In the genomic region with DNA sequence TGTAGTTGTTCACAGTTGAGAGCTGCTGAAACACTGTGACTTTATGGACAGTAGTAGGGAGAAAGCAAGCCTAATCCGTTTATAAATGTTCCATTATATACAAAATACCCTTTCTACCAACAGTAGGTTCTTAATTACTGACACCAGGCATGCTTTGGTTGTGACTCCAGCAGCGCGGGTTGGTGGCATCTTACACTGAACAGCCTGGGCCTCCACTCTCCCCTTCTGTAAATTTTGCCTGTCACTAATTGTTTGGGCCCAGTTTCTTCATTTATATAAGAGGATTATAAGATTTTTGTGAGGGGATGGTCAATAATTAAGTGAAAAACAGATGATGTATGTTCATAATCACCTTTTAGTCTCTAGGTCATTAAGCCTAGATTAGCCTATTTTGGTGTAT, we compare ENCODE assay signal across 14 cellular contexts. TPM values are rescaled to one million over a fixed set of nuclear protein-coding genes. Genes with fewer than 3 reads are reported as not detected.
DNase-seq lines count a peak whose midpoint lies in the region; ATAC-seq and TF ChIP-seq lines count a peak whose summit lies in the region.
"Had no signal": no experiment of that assay in that cellular context is flagged by ENCODE, and none has a peak within 500 bp of the region (broad histone marks: within the 10 kb centered on the region; RNA-seq: fewer than 3 reads in every experiment).

No MANE protein-coding gene starts in this region.

- TF ChIP-seq CTCF in right atrium auricular region (IDR thresholded peaks at IDR 0.05) (no peak), prostate gland (IDR thresholded peaks at IDR 0.05) (no peak)

- H3K27me3 ChIP-seq in right atrium auricular region (no peaks in the 10 kb centered on the region), right cardiac atrium (ENCODE audit: control insufficient read depth, insufficient read depth) (no peaks in the 10 kb centered on the region), trophoblast cell (ENCODE audit: insufficient read depth, low read length) (no peaks in the 10 kb centered on the region), prostate gland (replicated peaks; ENCODE audit: insufficient read depth) (no peaks in the 10 kb centered on the region)
- H3K27me3 ChIP-seq: BLaER1 treated with 17β-estradiol and CSF1 and Interleukin-3, amounts not matched to agents 10 nM and 100 nM had no signal

- no peak overlapping the region for H2AK5ac ChIP-seq in trophoblast cell (ENCODE audit: low read length)

- H3K9ac ChIP-seq in trophoblast cell (ENCODE audit: low read length): no peak overlapping the region
- H3K9ac ChIP-seq: BLaER1 treated with 17β-estradiol and CSF1 and Interleukin-3, amounts not matched to agents 10 nM and 100 nM had no signal

- H3K9me3 ChIP-seq in right atrium auricular region: no peaks in the 10 kb centered on the region
- no peaks in the 10 kb centered on the region for H3K9me3 ChIP-seq in right cardiac atrium (ENCODE audit: control insufficient read depth, low read length)
- H3K9me3 ChIP-seq in trophoblast cell (ENCODE audit: insufficient read depth, low read depth, low read length): no peaks in the 10 kb centered on the region
- H3K9me3 ChIP-seq in prostate gland: no peaks in the 10 kb centered on the region
- H3K9me3 ChIP-seq: BLaER1 treated with 17β-estradiol and CSF1 and Interleukin-3, amounts not matched to agents 10 nM and 100 nM had no signal

- H3K27ac ChIP-seq in right atrium auricular region (peak overlapping the region; percentile 31 to 63), right cardiac atrium (ENCODE audit: low read length) (no peak overlapping the region), trophoblast cell (ENCODE audit: low read depth, low read length) (no peak overlapping the region), prostate gland (no peak overlapping the region)
- H3K27ac ChIP-seq: BLaER1 treated with 17β-estradiol and CSF1 and Interleukin-3, amounts not matched to agents 10 nM and 100 nM had no signal

- no peak overlapping the region for H4K8ac ChIP-seq in trophoblast cell (ENCODE audit: low read depth, low read length)

- no peak overlapping the region for H3K4me2 ChIP-seq in trophoblast cell (ENCODE audit: low read length)
- H3K4me2 ChIP-seq: BLaER1 treated with 17β-estradiol and CSF1 and Interleukin-3, amounts not matched to agents 10 nM and 100 nM; GM23338 had no signal

- peaks cover 8% of the 10 kb centered on the region for H3K79me2 ChIP-seq in trophoblast cell (ENCODE audit: control insufficient read depth, insufficient read depth, low read length, poor library complexity)

- H2BK5ac ChIP-seq in trophoblast cell (ENCODE audit: low read depth, low read length, poor library complexity): no peak overlapping the region

- peaks cover 0 to 53% of the 10 kb centered on the region in 2 donors for H3K4me1 ChIP-seq in right atrium auricular region
- H3K4me1 ChIP-seq in right cardiac atrium (ENCODE audit: control insufficient read depth, insufficient read depth, low read length): peaks cover 10% of the 10 kb centered on the region
- H3K4me1 ChIP-seq in trophoblast cell (ENCODE audit: control insufficient read depth in 1 of 2, insufficient read depth in 2 of 2, low read length in 2 of 2): peaks cover 0 to 2% of the 10 kb centered on the region in 2 experiments
- H3K4me1 ChIP-seq in prostate gland (replicated peaks): no peaks in the 10 kb centered on the region

- ATAC-seq in right cardiac atrium (no peak), HG02884 (IDR thresholded peaks at IDR 0.05; ENCODE audit: unreplicated experiment) (no peak)
- ATAC-seq: CD8-positive, alpha-beta T cell; GM23338 had no signal

- H2BK120ac ChIP-seq in trophoblast cell (ENCODE audit: insufficient read depth, low read length, poor library complexity): no peak overlapping the region

- no peak overlapping the region for H4K91ac ChIP-seq in trophoblast cell (ENCODE audit: low read depth, low read length)

- no peak for TF ChIP-seq POLR2A in prostate gland (IDR thresholded peaks at IDR 0.05)

- no peaks in the 10 kb centered on the region for H3K79me1 ChIP-seq in trophoblast cell (ENCODE audit: low read length)

- H3K23ac ChIP-seq in trophoblast cell (ENCODE audit: low read length): no peak overlapping the region

- H3K36me3 ChIP-seq in right atrium auricular region: no peaks in the 10 kb centered on the region
- H3K36me3 ChIP-seq in trophoblast cell (ENCODE audit: control insufficient read depth in 1 of 2, insufficient read depth in 2 of 2, low read length in 2 of 2): no peaks in the 10 kb centered on the region
- H3K36me3 ChIP-seq in prostate gland: no peaks in the 10 kb centered on the region
- H3K36me3 ChIP-seq: BLaER1 treated with 17β-estradiol and CSF1 and Interleukin-3, amounts not matched to agents 10 nM and 100 nM had no signal

- no peak overlapping the region for H3K14ac ChIP-seq in trophoblast cell (ENCODE audit: low read length)

- 93% methylated on average over 3 of the region's 3 CpGs for WGBS in right cardiac atrium
- no CpG with 5 or more reads among the region's 3 CpGs for WGBS in trophoblast cell (ENCODE audit: extremely low coverage, insufficient coverage, insufficient read length)
- WGBS in prostate gland: 94% methylated on average over 3 of the region's 3 CpGs

- H3K4me3 ChIP-seq in right atrium auricular region (no peak overlapping the region), right cardiac atrium (ENCODE audit: low read length) (no peak overlapping the region), trophoblast cell (ENCODE audit: low read depth, low read length) (no peak overlapping the region), prostate gland (no peak overlapping the region)
- H3K4me3 ChIP-seq: BLaER1 treated with 17β-estradiol and CSF1 and Interleukin-3, amounts not matched to agents 10 nM and 100 nM; GM23338 had no signal

- no peak overlapping the region for H3K18ac ChIP-seq in trophoblast cell (ENCODE audit: low read length)

- no peak overlapping the region for H2BK12ac ChIP-seq in trophoblast cell (ENCODE audit: low read length)

- DNase-seq in right atrium auricular region (ENCODE audit: low spot score) (no peak), right cardiac atrium (no peak), NCI-H82 (lab: John Stamatoyannopoulos, UW) (peak; percentile 92), trophoblast cell (no peak), prostate gland (ENCODE audit: low spot score) (no peak), 8988T (no peak)
- DNase-seq: Calu3; CD8-positive, alpha-beta T cell; GDM1; HCEC 1CT; HFFc6 had no signal

- no peak overlapping the region for H2AFZ ChIP-seq in trophoblast cell (ENCODE audit: insufficient read depth, low read length, poor library complexity)
- H2AFZ ChIP-seq: GM23338 had no signal

- intact Hi-C loops in right cardiac atrium (cut with DNase I): loop anchor here in 1 of 4 donors (10.0 kb wide), 1 partner anchor 46 kb away; no protein-coding TSS in a partner anchor
- intact Hi-C loops in prostate gland (cut with DNase I): no loop called here

- no peak overlapping the region for H4K12ac ChIP-seq in trophoblast cell (ENCODE audit: low read depth, low read length)

- H3K4ac ChIP-seq in trophoblast cell (ENCODE audit: low read depth, low read length): peak overlapping the region; percentile 76

RNA-seq across cellular contexts. Expression of gene ITSN1, which starts 58.2 kb away (rescaled TPM):
- total RNA-seq in right atrium auricular region (10 to 100 TPM; 49.9 to 54.9 TPM), right cardiac atrium (10 to 100 TPM; 63.4 to 83.6 (median 70.6) TPM), prostate gland (10 to 100 TPM; 14.8 to 44.9 TPM)
- 32.8 TPM for polyA plus RNA-seq in right cardiac atrium
- 121 and 122 TPM in 2 replicates for polyA plus RNA-seq in trophoblast cell (2013)

RNA-seq across cellular contexts. Expression of gene CRYZL1, which starts 59.0 kb away (rescaled TPM):
- total RNA-seq in right atrium auricular region (10 to 100 TPM; 19.0 to 27.5 TPM), right cardiac atrium (10 to 100 TPM; 25.0 to 37.5 (median 32.3) TPM), prostate gland (10 to 100 TPM; 22.3 to 28.9 TPM)
- polyA plus RNA-seq in right cardiac atrium: 26.7 TPM
- polyA plus RNA-seq in trophoblast cell (2013): 20.4 and 21.1 TPM in 2 replicates

Comparison
In these comparisons a context has a peak if more than half of its experiments do, and no peak if none do; other contexts are left out.
1. H3K27ac ChIP-seq: peak in right atrium auricular region (2 of 2); none in right cardiac atrium (single experiment), trophoblast cell (single experiment) and prostate gland (0 of 2).